20 cellular contexts compared by ENCODE assay signal in genomic region chr17:20173091-20173490, GRCh38.
DNase-seq lines count a peak whose midpoint lies in the region; ATAC-seq, FAIRE-seq and TF ChIP-seq lines count a peak whose summit lies in the region.
"Had no signal": no experiment of that assay in that cellular context is flagged by ENCODE, and none has a peak within 500 bp of the region (broad histone marks: within the 10 kb centered on the region; RNA-seq: fewer than 3 reads in every experiment).

No MANE protein-coding gene starts in this region.

- in situ Hi-C loops in HepG2 (cut with HindIII; ENCODE audit: extremely low pct_ligation_motif_present, low pct_unique_long_range_greater_than_20kb): no loop called here

- H3K27ac ChIP-seq in HepG2 (ENCODE audit: extremely low read length, insufficient read depth, low read length): no peak overlapping the region
- H3K27ac ChIP-seq in right lobe of liver: no peak overlapping the region
- peak overlapping the region; percentile 38 to 61 for H3K27ac ChIP-seq in uterus
- no peak overlapping the region for H3K27ac ChIP-seq in spleen
- H3K27ac ChIP-seq: esophagus muscularis mucosa, pancreas, vagina had no signal

- no TSS peak for BruUV-seq in HepG2 (replicated peaks; lab: Mats Ljungman, UMichigan)

- H3K36me3 ChIP-seq in HepG2 (replicated peaks in 1 of 2; ENCODE audit: control insufficient read depth in 1 of 2, insufficient read depth in 2 of 2, low read length in 2 of 2) (no peaks in the 10 kb centered on the region), right lobe of liver (no peaks in the 10 kb centered on the region), uterus (no peaks in the 10 kb centered on the region), spleen (no peaks in the 10 kb centered on the region)
- H3K36me3 ChIP-seq: esophagus muscularis mucosa, HAP-1, pancreas, vagina had no signal

- FAIRE-seq in HepG2 (lab: Jason Lieb, UNC) (no peak), urothelium cell line (lab: Jason Lieb, UNC) (no peak)
- FAIRE-seq: A204.1, pancreas had no signal

- no peaks in the 10 kb centered on the region for H4K20me1 ChIP-seq in HepG2 (ENCODE audit: insufficient read depth, low read length)

- no peak for TF ChIP-seq CTCF in HepG2 (CRISPR knock-in tag; IDR thresholded peaks at IDR 0.05)
- TF ChIP-seq CTCF in right lobe of liver (IDR thresholded peaks at IDR 0.05): no peak
- TF ChIP-seq CTCF in uterus (IDR thresholded peaks at IDR 0.05): no peak
- TF ChIP-seq CTCF in spleen (IDR thresholded peaks at IDR 0.05 in 8 of 11, conservative IDR thresholded peaks at IDR 0.05 in 3 of 11): no peak

- TF ChIP-seq POLR2A in HepG2 (IDR thresholded peaks at IDR 0.05; ENCODE audit: insufficient read depth in 1 of 2, low read depth in 2 of 2, low read length in 2 of 2): no peak
- no peak for TF ChIP-seq POLR2A in right lobe of liver (IDR thresholded peaks at IDR 0.05)
- TF ChIP-seq POLR2A in uterus (IDR thresholded peaks at IDR 0.05): no peak
- TF ChIP-seq POLR2A in spleen (IDR thresholded peaks at IDR 0.05): no peak

- no peak for TF ChIP-seq RAD21 in HepG2 (CRISPR knock-in tag; IDR thresholded peaks at IDR 0.05)

- no peak for TF ChIP-seq EP300 in HepG2 (IDR thresholded peaks at IDR 0.05; ENCODE audit: low read depth in 2 of 2, low read length in 2 of 2)
- no peak for TF ChIP-seq EP300 in HepG2 (CRISPR knock-in tag; IDR thresholded peaks at IDR 0.05; ENCODE audit: borderline replicate concordance)

- CTCF ChIA-PET in HepG2 (lab: Yijun Ruan, JAX; ENCODE audit: low intra/inter-chr PET ratio, low total read pairs): no interaction called here

- peaks cover 24% of the 10 kb centered on the region for H3K4me1 ChIP-seq in HepG2 (ENCODE audit: insufficient read depth, low read length)
- no peaks in the 10 kb centered on the region for H3K4me1 ChIP-seq in right lobe of liver
- no peaks in the 10 kb centered on the region for H3K4me1 ChIP-seq in uterus
- peaks cover 0 to 26% (median 0%) of the 10 kb centered on the region in 6 donors for H3K4me1 ChIP-seq in spleen
- H3K4me1 ChIP-seq: esophagus muscularis mucosa, HAP-1, pancreas, vagina had no signal

- H3K9me3 ChIP-seq in HepG2 (ENCODE audit: low read length) (no peaks in the 10 kb centered on the region), right lobe of liver (no peaks in the 10 kb centered on the region), uterus (no peaks in the 10 kb centered on the region), spleen (no peaks in the 10 kb centered on the region)
- H3K9me3 ChIP-seq: esophagus muscularis mucosa, HAP-1, pancreas, vagina had no signal

- H3K4me2 ChIP-seq in HepG2 (ENCODE audit: low read depth, low read length): no peak overlapping the region

- H3K4me3 ChIP-seq in HepG2 (replicated peaks in 1 of 3; ENCODE audit: insufficient read depth in 1 of 3, low read depth in 2 of 3, low read length in 3 of 3) (no peak overlapping the region), right lobe of liver (no peak overlapping the region), uterus (no peak overlapping the region), spleen (no peak overlapping the region)
- H3K4me3 ChIP-seq: esophagus muscularis mucosa, HAP-1, pancreas, vagina had no signal

- ATAC-seq in HepG2 (no peak; the same call in 2 of the 3 replicates), right lobe of liver (no peak)
- ATAC-seq: naive thymus-derived CD4-positive, alpha-beta T cell; pancreas had no signal

- peak; percentile 12 for DNase-seq in HepG2 (ENCODE audit: low spot score)
- no peak for DNase-seq in right lobe of liver
- peak; percentile 83 for DNase-seq in amniotic epithelial cell (ENCODE audit: low read depth)
- peak; percentile 7 for DNase-seq in kidney tubule cell (ENCODE audit: low spot score)
- DNase-seq in uterus: no peak
- DNase-seq in spleen: no peak
- no peak for DNase-seq in urothelium cell line (ENCODE audit: low spot score)
- DNase-seq in stimulated activated CD4-positive, alpha-beta T cell treated with anti-CD3 and anti-CD28 coated beads, Interleukin-1b, Interleukin-23, amount 100 ng/mL, for 48 hours: no peak
- DNase-seq: C1 segment of cervical spinal cord; caudate nucleus; GDM1; naive thymus-derived CD4-positive, alpha-beta T cell; NCI-H1694 treated with DMSO at 0.1 percent for 48 hours; NCI-H774; pancreas; stimulated activated CD4-positive, alpha-beta T cell treated with anti-CD3 and anti-CD28 coated beads, Interleukin-4, amount 100 ng/mL, for 24 hours had no signal

- H3K79me2 ChIP-seq in HepG2 (ENCODE audit: insufficient read depth, low read length): no peaks in the 10 kb centered on the region

- POLR2A ChIA-PET in HepG2 (lab: Yijun Ruan, JAX): no interaction called here

- no peak overlapping the region for H3K9ac ChIP-seq in HepG2 (ENCODE audit: insufficient read depth, low read depth, low read length)

- 0% methylated on average over 1 of the region's 1 CpG for WGBS in HepG2 (ENCODE audit: low lambda C conversion rate)
- 35% methylated on average over 1 of the region's 1 CpG for WGBS in right lobe of liver (ENCODE audit: insufficient coverage, low coverage, low lambda C conversion rate, missing lambda C conversion rate)
- 38 to 79% (median 74%) methylated on average over 1 of the region's 1 CpG for WGBS in spleen, 5 donors

- no peak overlapping the region for H2AFZ ChIP-seq in HepG2 (ENCODE audit: low read length)

- H3K27me3 ChIP-seq in HepG2 (ENCODE audit: control insufficient read depth in 1 of 2, insufficient read depth in 2 of 2, low read length in 2 of 2) (no peaks in the 10 kb centered on the region), right lobe of liver (no peaks in the 10 kb centered on the region), uterus (no peaks in the 10 kb centered on the region), spleen (replicated peaks in 1 of 7) (no peaks in the 10 kb centered on the region)
- H3K27me3 ChIP-seq: esophagus muscularis mucosa, pancreas, vagina had no signal

- intact Hi-C loops in HepG2 (cut with micrococcal nuclease; ENCODE audit: unreplicated experiment): no loop called here
- intact Hi-C loops in right lobe of liver (cut with DNase I): no loop called here
- intact Hi-C loops in uterus (cut with DNase I; ENCODE audit: low total_unique reads): no loop called here
- intact Hi-C loops in spleen (cut with DNase I; ENCODE audit: low total_unique reads): no loop called here

TF ChIP-seq in HepG2, 621 proteins besides CTCF, POLR2A, EP300 and RAD21:
- peak; percentile 85 for TF ChIP-seq TEAD3 (CRISPR knock-in tag; optimal IDR thresholded peaks at IDR 0.05; ENCODE audit: borderline replicate concordance)
- TF ChIP-seq MED1 (CRISPR knock-in tag; IDR thresholded peaks at IDR 0.05): no peak
TF ChIP-seq in HepG2: peak in this region for 1.

Comparison
In these comparisons a context has a peak if more than half of its experiments do, and no peak if none do; other contexts are left out.
1. DNase-seq: peak in HepG2 (single experiment), amniotic epithelial cell (single experiment) and kidney tubule cell (single experiment); none in right lobe of liver (0 of 3), uterus (0 of 2), spleen (single experiment), urothelium cell line (single experiment) and stimulated activated CD4-positive, alpha-beta T cell treated with anti-CD3 and anti-CD28 coated beads, Interleukin-1b, Interleukin-23, amount 100 ng/mL, for 48 hours (single experiment).
2. H3K27ac ChIP-seq: peak in uterus (2 of 2); none in HepG2 (single experiment), right lobe of liver (0 of 3) and spleen (0 of 8).